Comparison of ENCODE assay signal across 21 cellular contexts in genomic region chr5:139688088-139688702, GRCh38. TPM values are rescaled to one million over a fixed set of nuclear protein-coding genes. Genes with fewer than 3 reads are reported as not detected.
DNase-seq lines count a peak whose midpoint lies in the region; ATAC-seq and TF ChIP-seq lines count a peak whose summit lies in the region.
"Had no signal": no experiment of that assay in that cellular context is flagged by ENCODE, and none has a peak within 500 bp of the region (broad histone marks: within the 10 kb centered on the region; RNA-seq: fewer than 3 reads in every experiment).

No MANE protein-coding gene starts in this region.

- intact Hi-C loops in right cardiac atrium (cut with DNase I): loop anchor here in 2 of 4 donors (5.0 kb wide), 1 partner anchor 51 kb away; no protein-coding TSS in a partner anchor
- intact Hi-C loops in Right ventricle myocardium inferior (cut with DNase I): no loop called here
- intact Hi-C loops in ascending aorta (cut with DNase I): no loop called here

- H4K20me1 ChIP-seq in osteoblast (ENCODE audit: insufficient read depth, low read length): peaks cover 35% of the 10 kb centered on the region

- ATAC-seq in right cardiac atrium: no peak
- no peak for ATAC-seq in Right ventricle myocardium inferior
- ATAC-seq: lower lobe of right lung, T-helper 17 cell had no signal

- peaks cover 52% of the 10 kb centered on the region for H3K79me2 ChIP-seq in osteoblast (ENCODE audit: insufficient read depth, low read length)
- H3K79me2 ChIP-seq: parathyroid adenoma had no signal

- no peak overlapping the region for H3K4me2 ChIP-seq in osteoblast (ENCODE audit: insufficient read depth, low read length)

- peaks cover 5 to 10% of the 10 kb centered on the region in 2 donors for H3K36me3 ChIP-seq in ascending aorta
- H3K36me3 ChIP-seq in osteoblast (ENCODE audit: insufficient read depth, low read length): peaks cover 46% of the 10 kb centered on the region

- H3K4me3 ChIP-seq in right cardiac atrium (ENCODE audit: low read length): no peak overlapping the region
- no peak overlapping the region for H3K4me3 ChIP-seq in ascending aorta
- no peak overlapping the region for H3K4me3 ChIP-seq in osteoblast (ENCODE audit: insufficient read depth, low read length)
- no peak overlapping the region for H3K4me3 ChIP-seq in foreskin fibroblast (ENCODE audit: low read depth in 1 of 2, low read length in 2 of 2)
- H3K4me3 ChIP-seq: esophagus muscularis mucosa, lower lobe of right lung, suprapubic skin had no signal

- H3K27ac ChIP-seq in right cardiac atrium (ENCODE audit: low read length) (peak overlapping the region; percentile 5), ascending aorta (peak overlapping the region; percentile 61 to 70), osteoblast (ENCODE audit: low read depth, low read length) (peak overlapping the region; percentile 23)
- H3K27ac ChIP-seq: esophagus muscularis mucosa, lower lobe of right lung, parathyroid adenoma had no signal

- H3K9me3 ChIP-seq in right cardiac atrium (ENCODE audit: control insufficient read depth, low read length) (no peaks in the 10 kb centered on the region), ascending aorta (no peaks in the 10 kb centered on the region), osteoblast (ENCODE audit: low read depth, low read length) (no peaks in the 10 kb centered on the region)
- H3K9me3 ChIP-seq: esophagus muscularis mucosa, lower lobe of right lung, suprapubic skin had no signal

- WGBS in right cardiac atrium: 75% methylated on average over 14 of the region's 14 CpGs

- no peaks in the 10 kb centered on the region for H3K27me3 ChIP-seq in right cardiac atrium (ENCODE audit: control insufficient read depth, insufficient read depth)
- H3K27me3 ChIP-seq in ascending aorta: no peaks in the 10 kb centered on the region
- H3K27me3 ChIP-seq in osteoblast (ENCODE audit: insufficient read depth, low read length): no peaks in the 10 kb centered on the region
- H3K27me3 ChIP-seq: esophagus muscularis mucosa, suprapubic skin had no signal

- H2AFZ ChIP-seq in osteoblast (ENCODE audit: low read length): no peak overlapping the region
- H2AFZ ChIP-seq: parathyroid adenoma had no signal

- H3K4me1 ChIP-seq in right cardiac atrium (ENCODE audit: control insufficient read depth, insufficient read depth, low read length): peaks cover 16% of the 10 kb centered on the region
- H3K4me1 ChIP-seq in ascending aorta: peaks cover 0 to 40% of the 10 kb centered on the region in 2 donors
- peaks cover 35% of the 10 kb centered on the region for H3K4me1 ChIP-seq in osteoblast (ENCODE audit: insufficient read depth, low read length)

- TF ChIP-seq CTCF in ascending aorta (IDR thresholded peaks at IDR 0.05) (no peak), osteoblast (IDR thresholded peaks at IDR 0.05; ENCODE audit: extremely low read depth, low read depth, low read length) (no peak), foreskin fibroblast (IDR thresholded peaks at IDR 0.05; ENCODE audit: low read depth, low read length) (no peak)

- no peak for DNase-seq in right cardiac atrium
- DNase-seq in Right ventricle myocardium inferior (ENCODE audit: missing footprints): no peak
- DNase-seq in ascending aorta (ENCODE audit: low spot score in 2 of 2): no peak
- no peak for DNase-seq in osteoblast (ENCODE audit: insufficient read length, low spot score, missing footprints)
- DNase-seq in NCI-H1694 treated with DMSO at 0.1 percent for 48 hours (lab: John Stamatoyannopoulos, UW): no peak
- DNase-seq in foreskin fibroblast: no peak
- no peak for DNase-seq in SW480 (ENCODE audit: low spot score)
- DNase-seq in HUDEP-2 (lab: John Stamatoyannopoulos, UW; ENCODE audit: unreplicated experiment in 76 of 76): no peak
- DNase-seq: activated CD4-positive, CD25-positive, alpha-beta regulatory T cell; activated naive CD8-positive, alpha-beta T cell treated with anti-CD3 and anti-CD28 coated beads for 36 hours; CD4-positive, CD25-positive, alpha-beta regulatory T cell; DMS53; lower lobe of right lung; NCI-H2081; NCI-H510A treated with DMSO at 0.1 percent for 48 hours; SHP77; stimulated activated CD4-positive, alpha-beta T cell treated with anti-CD3 and anti-CD28 coated beads, Interleukin-4, amount 100 ng/mL, for 24 hours; T-helper 17 cell had no signal

RNA-seq across cellular contexts. Expression of gene CXXC5, which starts 40.0 kb away (rescaled TPM):
- total RNA-seq in right cardiac atrium (10 to 100 TPM; 33.9 to 70.5 (median 55.9) TPM), Right ventricle myocardium inferior (74.1 TPM), ascending aorta (41.9 TPM), osteoblast (186 and 210 TPM in 2 replicates)
- polyA plus RNA-seq in right cardiac atrium: 47.5 TPM

Comparison
In these comparisons a context has a peak if more than half of its experiments do, and no peak if none do; other contexts are left out.
1. H3K27ac ChIP-seq: peak in every context shown above with its lines; median percentile 66 in ascending aorta; 23 in osteoblast; 5 in right cardiac atrium.